13 cellular contexts compared by ENCODE assay signal in the genomic region with DNA sequence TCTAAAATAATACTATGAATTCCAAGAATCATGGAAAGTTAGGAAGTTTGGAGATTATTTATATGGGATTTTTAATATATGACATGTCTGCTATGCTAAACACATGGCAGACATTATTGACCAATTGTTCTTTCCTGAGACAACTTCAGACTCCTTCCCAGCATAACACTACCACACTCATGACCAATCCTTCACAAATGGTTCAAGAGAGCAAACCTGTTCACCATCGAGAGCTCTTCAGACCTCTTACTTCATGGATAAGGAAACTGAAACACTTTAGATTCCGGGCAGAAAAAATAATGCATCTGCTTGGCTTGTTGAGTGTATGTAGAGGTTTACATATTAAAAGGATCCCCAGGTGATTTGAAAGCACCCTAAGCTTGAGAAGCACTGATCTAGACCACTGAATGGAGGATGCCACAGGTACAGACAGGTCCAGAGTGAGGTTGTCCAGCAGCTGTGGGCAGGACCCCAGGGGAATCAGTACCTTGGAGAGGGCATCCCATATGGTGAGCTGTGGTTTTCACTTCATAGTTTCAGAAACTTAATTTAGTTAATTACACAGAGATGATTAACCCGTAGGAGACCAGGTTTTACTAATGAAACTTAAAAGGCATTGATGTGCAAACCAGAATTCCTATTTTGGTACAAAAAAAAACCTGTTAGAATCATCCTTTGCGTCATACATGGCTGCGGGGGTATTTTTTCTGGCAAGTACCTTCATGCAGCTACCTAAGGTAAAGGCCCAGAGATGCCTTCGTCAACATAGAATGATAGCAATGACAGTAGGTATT.
DNase-seq lines count a peak whose midpoint lies in the region; ATAC-seq and TF ChIP-seq lines count a peak whose summit lies in the region.
"Had no signal": no experiment of that assay in that cellular context is flagged by ENCODE, and none has a peak within 500 bp of the region (broad histone marks: within the 10 kb centered on the region; RNA-seq: fewer than 3 reads in every experiment).

No MANE protein-coding gene starts in this region.

- no peak overlapping the region for H3K27ac ChIP-seq in foreskin keratinocyte
- H3K27ac ChIP-seq in osteoblast (ENCODE audit: low read depth, low read length): no peak overlapping the region
- no peak overlapping the region for H3K27ac ChIP-seq in PC-9

- H4K20me1 ChIP-seq in osteoblast (ENCODE audit: insufficient read depth, low read length) (no peaks in the 10 kb centered on the region), PC-9 (ENCODE audit: insufficient read depth) (no peaks in the 10 kb centered on the region)

- H3K9me2 ChIP-seq in PC-9 (ENCODE audit: insufficient read depth): no peaks in the 10 kb centered on the region

- in situ Hi-C loops in GM13977 (cut with MboI; ENCODE audit: low pct_unique_long_range_greater_than_20kb, low sequenced_read_pairs, unreplicated experiment): no loop called here

- POLR2A ChIA-PET in PC-9 (lab: Charles Lee; ENCODE audit: unreplicated experiment): no interaction called here

- no peaks in the 10 kb centered on the region for H3F3A ChIP-seq in PC-9 (ENCODE audit: insufficient read depth, low read depth)

- DNase-seq in GM13977 (ENCODE audit: low spot score) (peak; percentile 60), foreskin keratinocyte (peak; percentile 44 to 59), NCI-H526 (lab: John Stamatoyannopoulos, UW) (no peak), osteoblast (ENCODE audit: insufficient read length, low spot score, missing footprints) (no peak), PC-9 (no peak)
- DNase-seq in activated T-helper 1 cell treated with anti-CD3 and anti-CD28 coated beads, Interleukin-12 subunit alpha, Interleukin-12 subunit beta, Interleukin-2, Interleukin-4 antibody, amounts not matched to agents 30 ng/mL and 10 ng/mL and 1 ng/mL, durations not matched to agents 14 hours and 24 hours and 36 hours (ENCODE audit: low spot score): no peak
- DNase-seq: DND-41, NCI-H146, pancreas, substantia nigra had no signal

- CTCF ChIA-PET in PC-9 (lab: Charles Lee): no interaction called here

- no peaks in the 10 kb centered on the region for H3K9me3 Mint-ChIP-seq in activated T-helper 1 cell treated with anti-CD3 and anti-CD28 coated beads, Interleukin-12 subunit alpha, Interleukin-12 subunit beta, Interleukin-2, Interleukin-4 antibody, amounts not matched to agents 30 ng/mL and 10 ng/mL and 1 ng/mL, durations not matched to agents 14 hours and 24 hours and 36 hours

- no peaks in the 10 kb centered on the region for H3K36me3 ChIP-seq in osteoblast (ENCODE audit: insufficient read depth, low read length)
- no peaks in the 10 kb centered on the region for H3K36me3 ChIP-seq in PC-9 (ENCODE audit: low read depth)
- H3K36me3 ChIP-seq: pancreas had no signal

- H3K36me3 Mint-ChIP-seq in activated T-helper 1 cell treated with anti-CD3 and anti-CD28 coated beads, Interleukin-12 subunit alpha, Interleukin-12 subunit beta, Interleukin-2, Interleukin-4 antibody, amounts not matched to agents 30 ng/mL and 10 ng/mL and 1 ng/mL, durations not matched to agents 14 hours and 24 hours and 36 hours (ENCODE audit: low read depth): no peaks in the 10 kb centered on the region

- BruUV-seq in PC-9 (replicated peaks; lab: Mats Ljungman, UMichigan): no TSS peak

- H2AFZ ChIP-seq in osteoblast (ENCODE audit: low read length) (no peak overlapping the region), PC-9 (no peak overlapping the region)

- TF ChIP-seq CTCF in GM13977 (IDR thresholded peaks at IDR 0.05; ENCODE audit: extremely low read depth, insufficient read depth, missing control alignments): no peak
- TF ChIP-seq CTCF in foreskin keratinocyte (conservative IDR thresholded peaks at IDR 0.05): no peak
- TF ChIP-seq CTCF in osteoblast (IDR thresholded peaks at IDR 0.05; ENCODE audit: extremely low read depth, low read depth, low read length): no peak
- TF ChIP-seq CTCF in PC-9 (conservative IDR thresholded peaks at IDR 0.05): no peak

- ATAC-seq in GM21526 (IDR thresholded peaks at IDR 0.05; ENCODE audit: low FRiP score, unreplicated experiment): peak; percentile 86
- peak; percentile 87 for ATAC-seq in HG03439 (IDR thresholded peaks at IDR 0.05; ENCODE audit: unreplicated experiment)
- peak; percentile 64 for ATAC-seq in foreskin keratinocyte
- ATAC-seq: esophagus mucosa had no signal

- H3K79me2 ChIP-seq in osteoblast (ENCODE audit: insufficient read depth, low read length) (no peaks in the 10 kb centered on the region), PC-9 (ENCODE audit: low read depth) (no peaks in the 10 kb centered on the region)

- H3K4me1 Mint-ChIP-seq in activated T-helper 1 cell treated with anti-CD3 and anti-CD28 coated beads, Interleukin-12 subunit alpha, Interleukin-12 subunit beta, Interleukin-2, Interleukin-4 antibody, amounts not matched to agents 30 ng/mL and 10 ng/mL and 1 ng/mL, durations not matched to agents 14 hours and 24 hours and 36 hours (ENCODE audit: low read depth): no peaks in the 10 kb centered on the region

- intact Hi-C loops in activated T-helper 1 cell treated with anti-CD3 and anti-CD28 coated beads, Interleukin-12 subunit alpha, Interleukin-12 subunit beta, Interleukin-2, Interleukin-4 antibody, amounts not matched to agents 30 ng/mL and 10 ng/mL and 1 ng/mL, durations not matched to agents 14 hours and 24 hours and 36 hours (cut with micrococcal nuclease): no loop called here
- intact Hi-C loops in PC-9 (cut with micrococcal nuclease; ENCODE audit: unreplicated experiment): no loop called here

- no peaks in the 10 kb centered on the region for H3K9me3 ChIP-seq in osteoblast (ENCODE audit: low read depth, low read length)
- H3K9me3 ChIP-seq in PC-9 (ENCODE audit: insufficient read depth, low read depth): no peaks in the 10 kb centered on the region
- H3K9me3 ChIP-seq: pancreas had no signal

- H3K4me2 ChIP-seq in osteoblast (ENCODE audit: insufficient read depth, low read length) (no peak overlapping the region), PC-9 (no peak overlapping the region)

- H3K4me3 Mint-ChIP-seq in activated T-helper 1 cell treated with anti-CD3 and anti-CD28 coated beads, Interleukin-12 subunit alpha, Interleukin-12 subunit beta, Interleukin-2, Interleukin-4 antibody, amounts not matched to agents 30 ng/mL and 10 ng/mL and 1 ng/mL, durations not matched to agents 14 hours and 24 hours and 36 hours: no peak overlapping the region

- H3K4me1 ChIP-seq in foreskin keratinocyte (no peaks in the 10 kb centered on the region), osteoblast (ENCODE audit: insufficient read depth, low read length) (no peaks in the 10 kb centered on the region), PC-9 (replicated peaks; ENCODE audit: insufficient read depth) (no peaks in the 10 kb centered on the region)

- H3K27me3 ChIP-seq in foreskin keratinocyte: peaks cover 32% of the 10 kb centered on the region
- peaks cover 7% of the 10 kb centered on the region for H3K27me3 ChIP-seq in osteoblast (ENCODE audit: insufficient read depth, low read length)
- H3K27me3 ChIP-seq in PC-9 (ENCODE audit: insufficient read depth, low read depth): peaks cover 20% of the 10 kb centered on the region; the same call in 1 of the 2 replicates
- H3K27me3 ChIP-seq: pancreas had no signal

- no peak overlapping the region for H3K27ac Mint-ChIP-seq in activated T-helper 1 cell treated with anti-CD3 and anti-CD28 coated beads, Interleukin-12 subunit alpha, Interleukin-12 subunit beta, Interleukin-2, Interleukin-4 antibody, amounts not matched to agents 30 ng/mL and 10 ng/mL and 1 ng/mL, durations not matched to agents 14 hours and 24 hours and 36 hours

- no peaks in the 10 kb centered on the region for H3K27me3 Mint-ChIP-seq in activated T-helper 1 cell treated with anti-CD3 and anti-CD28 coated beads, Interleukin-12 subunit alpha, Interleukin-12 subunit beta, Interleukin-2, Interleukin-4 antibody, amounts not matched to agents 30 ng/mL and 10 ng/mL and 1 ng/mL, durations not matched to agents 14 hours and 24 hours and 36 hours (ENCODE audit: insufficient read depth)

- H3K4me3 ChIP-seq in osteoblast (ENCODE audit: insufficient read depth, low read length) (no peak overlapping the region), PC-9 (no peak overlapping the region)
- H3K4me3 ChIP-seq: pancreas had no signal

Comparison
In these comparisons a context has a peak if more than half of its experiments do, and no peak if none do; other contexts are left out.
1. DNase-seq: peak in GM13977 (single experiment) and foreskin keratinocyte (2 of 2); none in NCI-H526 (0 of 2), osteoblast (single experiment), activated T-helper 1 cell treated with anti-CD3 and anti-CD28 coated beads, Interleukin-12 subunit alpha, Interleukin-12 subunit beta, Interleukin-2, Interleukin-4 antibody, amounts not matched to agents 30 ng/mL and 10 ng/mL and 1 ng/mL, durations not matched to agents 14 hours and 24 hours and 36 hours (single experiment) and PC-9 (0 of 2).
2. Peak in every context shown above with its lines, with median percentiles within 50 percentile points of each other: ATAC-seq.